15 cellular contexts compared by ENCODE assay signal in genomic region chr1:162235261-162235780, GRCh38.
A peak's percentile ranks its signal among the peaks of the same experiment; 100 is the strongest.
DNase-seq lines count a peak whose midpoint lies in the region; ATAC-seq and TF ChIP-seq lines count a peak whose summit lies in the region.
"Had no signal": no experiment of that assay in that cellular context is flagged by ENCODE, and none has a peak within 500 bp of the region (broad histone marks: within the 10 kb centered on the region; RNA-seq: fewer than 3 reads in every experiment).

No MANE protein-coding gene starts in this region.

- H2AFZ ChIP-seq in neural progenitor cell (replicated peaks) (no peak overlapping the region), PC-9 (no peak overlapping the region)

- H3K4me3 ChIP-seq in NB4 (ENCODE audit: low read depth, low read length), result no peak overlapping the region
- no peak overlapping the region for H3K4me3 ChIP-seq in neural progenitor cell
- no peak overlapping the region for H3K4me3 ChIP-seq in PC-9
- H3K4me3 ChIP-seq: pancreas, SK-N-MC had no signal

- H3K4me3 Mint-ChIP-seq in brain, result no peak overlapping the region
- H3K4me3 Mint-ChIP-seq in neural progenitor cell, result no peak overlapping the region
- H3K4me3 Mint-ChIP-seq: activated CD4-positive, alpha-beta T cell treated with anti-CD3 and anti-CD28 coated beads, Interleukin-2, amount 10 ng/mL, durations not matched to agents 24 days and 14 days; stimulated activated naive B cell treated with anti-CD40 and anti-IgM and Interleukin-4, amounts not matched to agents 10 μg/mL and 1 μg/mL and 100 μg/mL, for 72 hours had no signal

- TF ChIP-seq CTCF in NB4 (IDR thresholded peaks at IDR 0.05; ENCODE audit: low read depth, low read length) (no peak), brain (conservative IDR thresholded peaks at IDR 0.05) (no peak), neural progenitor cell (IDR thresholded peaks at IDR 0.05) (no peak), PC-9 (conservative IDR thresholded peaks at IDR 0.05) (no peak)

- H3K4me2 ChIP-seq in neural progenitor cell (no peak overlapping the region), PC-9 (no peak overlapping the region)

- H3K27ac ChIP-seq in neural progenitor cell, result no peak overlapping the region
- no peak overlapping the region for H3K27ac ChIP-seq in PC-9
- H3K27ac ChIP-seq: pancreas, SK-N-MC had no signal

- H3K9ac ChIP-seq in neural progenitor cell, result no peak overlapping the region

- H3K27me3 Mint-ChIP-seq in brain, result no peaks in the 10 kb centered on the region
- peaks cover 4% of the 10 kb centered on the region for H3K27me3 Mint-ChIP-seq in neural progenitor cell (ENCODE audit: insufficient read depth, low read depth)

- H3K27me3 ChIP-seq in neural progenitor cell, result no peaks in the 10 kb centered on the region
- no peaks in the 10 kb centered on the region for H3K27me3 ChIP-seq in PC-9 (ENCODE audit: insufficient read depth, low read depth)
- H3K27me3 ChIP-seq: pancreas had no signal

- no TSS peak for BruUV-seq in PC-9 (replicated peaks; lab: Mats Ljungman, UMichigan)

- H3K27ac Mint-ChIP-seq in brain (peak overlapping the region in 3 of 5 experiments; percentile 28 to 86 (median 31)), neural progenitor cell (peak overlapping the region; percentile 36)
- H3K27ac Mint-ChIP-seq: activated CD4-positive, alpha-beta T cell treated with anti-CD3 and anti-CD28 coated beads, Interleukin-2, amount 10 ng/mL, durations not matched to agents 24 days and 14 days; stimulated activated naive B cell treated with anti-CD40 and anti-IgM and Interleukin-4, amounts not matched to agents 10 μg/mL and 1 μg/mL and 100 μg/mL, for 72 hours had no signal

- POLR2A ChIA-PET in PC-9 (lab: Charles Lee; ENCODE audit: unreplicated experiment), result interaction anchor here (0.7 kb wide), 1 partner anchor 42 kb away, joined by 3 read pairs; no protein-coding TSS in a partner anchor

- H3K9me3 ChIP-seq in neural progenitor cell (ENCODE audit: low read depth), result no peaks in the 10 kb centered on the region
- H3K9me3 ChIP-seq in PC-9 (ENCODE audit: insufficient read depth, low read depth), result no peaks in the 10 kb centered on the region
- H3K9me3 ChIP-seq: pancreas had no signal

- no peaks in the 10 kb centered on the region for H3K9me3 Mint-ChIP-seq in brain
- H3K9me3 Mint-ChIP-seq in neural progenitor cell, result no peaks in the 10 kb centered on the region
- H3K9me3 Mint-ChIP-seq: activated CD4-positive, alpha-beta T cell treated with anti-CD3 and anti-CD28 coated beads, Interleukin-2, amount 10 ng/mL, durations not matched to agents 24 days and 14 days; stimulated activated naive B cell treated with anti-CD40 and anti-IgM and Interleukin-4, amounts not matched to agents 10 μg/mL and 1 μg/mL and 100 μg/mL, for 72 hours had no signal

- DNase-seq in EL (peak; percentile 83), NB4 (ENCODE audit: low read depth) (peak; percentile 27), neural progenitor cell (ENCODE audit: low spot score) (peak; percentile 27), T-helper 9 cell (no peak), PC-9 (no peak), foreskin melanocyte (no peak)
- DNase-seq: activated CD4-positive, alpha-beta T cell treated with anti-CD3 and anti-CD28 coated beads, Interleukin-2, amount 10 ng/mL, durations not matched to agents 24 days and 14 days; left ventricle myocardium superior; NCI-H526 treated with DMSO at 0.1 percent for 48 hours; pancreas; stimulated activated CD4-positive, alpha-beta T cell treated with anti-CD3 and anti-CD28 coated beads, Interleukin-1b, Interleukin-23, amount 100 ng/mL, for 48 hours; stimulated activated naive B cell treated with anti-CD40 and anti-IgM and Interleukin-4, amounts not matched to agents 10 μg/mL and 1 μg/mL and 100 μg/mL, for 72 hours had no signal

- H3K4me1 Mint-ChIP-seq in brain (peaks cover 53% of the 10 kb centered on the region), neural progenitor cell (peaks cover 74% of the 10 kb centered on the region)
- H3K4me1 Mint-ChIP-seq: activated CD4-positive, alpha-beta T cell treated with anti-CD3 and anti-CD28 coated beads, Interleukin-2, amount 10 ng/mL, durations not matched to agents 24 days and 14 days had no signal

- H3K36me3 Mint-ChIP-seq in brain, result no peaks in the 10 kb centered on the region
- no peaks in the 10 kb centered on the region for H3K36me3 Mint-ChIP-seq in neural progenitor cell
- H3K36me3 Mint-ChIP-seq: stimulated activated naive B cell treated with anti-CD40 and anti-IgM and Interleukin-4, amounts not matched to agents 10 μg/mL and 1 μg/mL and 100 μg/mL, for 72 hours had no signal

- no peaks in the 10 kb centered on the region for H3K36me3 ChIP-seq in neural progenitor cell
- no peaks in the 10 kb centered on the region for H3K36me3 ChIP-seq in PC-9 (ENCODE audit: low read depth)
- H3K36me3 ChIP-seq: pancreas had no signal

- peaks cover 34% of the 10 kb centered on the region for H4K20me1 ChIP-seq in neural progenitor cell (ENCODE audit: low read depth)
- H4K20me1 ChIP-seq in PC-9 (ENCODE audit: insufficient read depth), result peaks cover 16% of the 10 kb centered on the region; the same call in 1 of the 2 replicates

- H3K9me2 ChIP-seq in PC-9 (ENCODE audit: insufficient read depth), result no peaks in the 10 kb centered on the region

- no peak for ATAC-seq in GM21717 (IDR thresholded peaks at IDR 0.05; ENCODE audit: unreplicated experiment)
- ATAC-seq: left ventricle myocardium superior; stimulated activated naive B cell treated with anti-CD40 and anti-IgM and Interleukin-4, amounts not matched to agents 10 μg/mL and 1 μg/mL and 100 μg/mL, for 72 hours had no signal

- intact Hi-C loops in PC-9 (cut with micrococcal nuclease; ENCODE audit: unreplicated experiment), result no loop called here

- peaks cover 19% of the 10 kb centered on the region for H3K4me1 ChIP-seq in neural progenitor cell
- H3K4me1 ChIP-seq in PC-9 (replicated peaks; ENCODE audit: insufficient read depth), result no peaks in the 10 kb centered on the region

- H3K79me2 ChIP-seq in neural progenitor cell (ENCODE audit: low read depth) (peaks cover 11% of the 10 kb centered on the region), PC-9 (ENCODE audit: low read depth) (peaks cover 64% of the 10 kb centered on the region)

- no peak for TF ChIP-seq POLR2A in NB4 (IDR thresholded peaks at IDR 0.05; ENCODE audit: extremely low read depth, insufficient read length)

- CTCF ChIA-PET in PC-9 (lab: Charles Lee), result no interaction called here

- H3F3A ChIP-seq in neural progenitor cell (ENCODE audit: low read depth) (no peaks in the 10 kb centered on the region), PC-9 (ENCODE audit: insufficient read depth, low read depth) (0 out of 2 replicates have a peak, but pooled peaks cover 3% of the 10 kb centered on the region)

Comparison
In these comparisons a context has a peak if more than half of its experiments do, and no peak if none do; other contexts are left out.
1. DNase-seq: peak in EL (single experiment), NB4 (single experiment) and neural progenitor cell (single experiment); none in T-helper 9 cell (single experiment), PC-9 (0 of 2) and foreskin melanocyte (single experiment).